ENCODE assay signal across 1 cellular context in genomic region chr1:201944639-201945038, GRCh38.
TF ChIP-seq lines count a peak whose summit lies in the region.

No MANE protein-coding gene starts in this region.

TF ChIP-seq in SK-N-SH, 30 proteins besides CTCF, POLR2A, EP300 and RAD21 (continued from another document):
- no peak for TF ChIP-seq REST (IDR thresholded peaks at IDR 0.05; ENCODE audit: low read depth, low read length)
- TF ChIP-seq MEF2A (IDR thresholded peaks at IDR 0.05; ENCODE audit: borderline replicate concordance, low read depth): no peak
- no peak for TF ChIP-seq SMC3 (IDR thresholded peaks at IDR 0.05; ENCODE audit: low read depth, low read length)
- TF ChIP-seq FOXJ3 (CRISPR knock-in tag; IDR thresholded peaks at IDR 0.05): no peak
- TF ChIP-seq MAX (IDR thresholded peaks at IDR 0.05; ENCODE audit: low read depth): no peak
- TF ChIP-seq RFX5 (IDR thresholded peaks at IDR 0.05; ENCODE audit: low read length): no peak
- TF ChIP-seq ELF1 (IDR thresholded peaks at IDR 0.05): no peak
- no peak for TF ChIP-seq USF1 (IDR thresholded peaks at IDR 0.05; ENCODE audit: borderline replicate concordance, low read depth)
